In genomic region chr1:180269848-180270766, GRCh38 we compare ENCODE assay signal across 10 cellular contexts. TPM values are rescaled to one million over a fixed set of nuclear protein-coding genes. Genes with fewer than 3 reads are reported as not detected.
DNase-seq lines count a peak whose midpoint lies in the region; FAIRE-seq and TF ChIP-seq lines count a peak whose summit lies in the region.
"Had no signal": no experiment of that assay in that cellular context is flagged by ENCODE, and none has a peak within 500 bp of the region (broad histone marks: within the 10 kb centered on the region; RNA-seq: fewer than 3 reads in every experiment).

No MANE protein-coding gene starts in this region.

- no peak for FAIRE-seq in RCC 7860 (lab: Jason Lieb, UNC)

- H3K4me3 ChIP-seq in mucosa of rectum (ENCODE audit: low read length in 2 of 2) = peak overlapping the region; percentile 26 to 50

- H3K27me3 ChIP-seq in mucosa of rectum (ENCODE audit: control insufficient read depth in 2 of 2, insufficient read depth in 2 of 2, low read length in 2 of 2) = no peaks in the 10 kb centered on the region

- no peaks in the 10 kb centered on the region for H3K9me3 ChIP-seq in mucosa of rectum (ENCODE audit: control insufficient read depth in 2 of 2, low read length in 2 of 2)

- no peaks in the 10 kb centered on the region for H3K4me1 Mint-ChIP-seq in chondrocyte (ENCODE audit: low read depth)

- H3K36me3 Mint-ChIP-seq in chondrocyte (ENCODE audit: low read depth) = peaks cover 4% of the 10 kb centered on the region

- TF ChIP-seq CTCF in chondrocyte (IDR thresholded peaks at IDR 0.05) = peak; percentile 41

- H3K27ac Mint-ChIP-seq in chondrocyte (ENCODE audit: unreplicated experiment) = no peak overlapping the region
- H3K27ac Mint-ChIP-seq: activated T-helper 2 cell treated with anti-CD3 and anti-CD28 coated beads, Interferon-gamma antibody, Interleukin-2, Interleukin-4, amounts not matched to agents 10 μg/mL and 5 μg/mL and 100 μg/mL, durations not matched to agents 14 hours and 24 hours and 36 hours; stimulated activated naive CD8-positive, alpha-beta T cell treated with anti-CD3 and anti-CD28 coated beads, Interleukin-15, Interleukin-2, amounts not matched to agents 100 ng/mL and 50 ng/mL, for 24 hours had no signal

- peak overlapping the region; percentile 83 to 84 for H3K27ac ChIP-seq in mucosa of rectum (ENCODE audit: low read depth in 2 of 2, low read length in 2 of 2)

- DNase-seq in D341Med (ENCODE audit: low spot score) (peak; percentile 70), NAMALWA (ENCODE audit: low spot score) (peak; percentile 28), chondrocyte (ENCODE audit: low spot score) (peak; percentile 47), RCC 7860 (ENCODE audit: low spot score) (no peak), A172 (ENCODE audit: low spot score) (no peak), NCI-H226 (no peak)
- DNase-seq in stimulated activated naive CD4-positive, alpha-beta T cell treated with Interleukin-2 at 50 U/mL for 16 hours (lab: John Stamatoyannopoulos, UW) = no peak

- no peak overlapping the region for H3K4me3 Mint-ChIP-seq in chondrocyte (ENCODE audit: unreplicated experiment)
- H3K4me3 Mint-ChIP-seq: stimulated activated naive CD8-positive, alpha-beta T cell treated with anti-CD3 and anti-CD28 coated beads, Interleukin-15, Interleukin-2, amounts not matched to agents 100 ng/mL and 50 ng/mL, for 24 hours had no signal

- no peaks in the 10 kb centered on the region for H3K9me3 Mint-ChIP-seq in chondrocyte (ENCODE audit: low read depth)
- H3K9me3 Mint-ChIP-seq: activated T-helper 2 cell treated with anti-CD3 and anti-CD28 coated beads, Interferon-gamma antibody, Interleukin-2, Interleukin-4, amounts not matched to agents 10 μg/mL and 5 μg/mL and 100 μg/mL, durations not matched to agents 14 hours and 24 hours and 36 hours; stimulated activated naive CD8-positive, alpha-beta T cell treated with anti-CD3 and anti-CD28 coated beads, Interleukin-15, Interleukin-2, amounts not matched to agents 100 ng/mL and 50 ng/mL, for 24 hours had no signal

- H3K4me1 ChIP-seq in mucosa of rectum (ENCODE audit: control insufficient read depth in 2 of 2, insufficient read depth in 2 of 2, low read length in 2 of 2) = peaks cover 14 to 24% of the 10 kb centered on the region in 2 donors

- no peaks in the 10 kb centered on the region for H3K27me3 Mint-ChIP-seq in chondrocyte (ENCODE audit: low read depth)
- H3K27me3 Mint-ChIP-seq: stimulated activated naive CD8-positive, alpha-beta T cell treated with anti-CD3 and anti-CD28 coated beads, Interleukin-15, Interleukin-2, amounts not matched to agents 100 ng/mL and 50 ng/mL, for 24 hours had no signal

- peaks cover 0 to 4% of the 10 kb centered on the region in 2 donors for H3K36me3 ChIP-seq in mucosa of rectum (ENCODE audit: control insufficient read depth in 2 of 2, insufficient read depth in 2 of 2, low read length in 2 of 2)

- peak overlapping the region; percentile 32 to 41 for H3K9ac ChIP-seq in mucosa of rectum (ENCODE audit: low read depth in 1 of 2, low read length in 2 of 2)

RNA-seq across cellular contexts. Expression of gene LHX4, which starts 40.0 kb away (rescaled TPM):
- total RNA-seq in chondrocyte = 0.12 to 0.53 TPM (median 0.13 TPM) in 3 replicates
- total RNA-seq in A172 (2014; rRNA removed; shearing (Covaris generic)) = 0.31 and 0.34 TPM in 2 replicates
- total RNA-seq: activated T-helper 2 cell treated with anti-CD3 and anti-CD28 coated beads, Interferon-gamma antibody, Interleukin-2, Interleukin-4, amounts not matched to agents 10 μg/mL and 5 μg/mL and 100 μg/mL, durations not matched to agents 14 hours and 24 hours and 36 hours had no signal

Comparison
In these comparisons a context has a peak if more than half of its experiments do, and no peak if none do; other contexts are left out.
1. DNase-seq: peak in D341Med (single experiment), NAMALWA (single experiment) and chondrocyte (single experiment); none in RCC 7860 (single experiment), A172 (single experiment), stimulated activated naive CD4-positive, alpha-beta T cell treated with Interleukin-2 at 50 U/mL for 16 hours (single experiment) and NCI-H226 (single experiment).